9 cellular contexts compared by ENCODE assay signal in genomic region chr10:84138478-84139125, GRCh38. TPM values are rescaled to one million over a fixed set of nuclear protein-coding genes. Genes with fewer than 3 reads are reported as not detected.
DNase-seq lines count a peak whose midpoint lies in the region; ATAC-seq, FAIRE-seq and TF ChIP-seq lines count a peak whose summit lies in the region.
"Had no signal": no experiment of that assay in that cellular context is flagged by ENCODE, and none has a peak within 500 bp of the region (broad histone marks: within the 10 kb centered on the region; RNA-seq: fewer than 3 reads in every experiment).

No MANE protein-coding gene starts in this region.

- TF ChIP-seq EP300 in K562 (IDR thresholded peaks at IDR 0.05; ENCODE audit: low read length): no peak; the same call in 1 of the 2 replicates

- WGBS in K562 (ENCODE audit: insufficient coverage, low coverage, missing lambda C conversion rate): 52% methylated on average over 20 of the region's 20 CpGs

- POLR2A ChIA-PET in K562 (lab: Yijun Ruan, JAX): interaction anchor here (0.7 to 4.0 kb wide), 10 partner anchors 9 to 1423 kb away, joined by 3 to 27 read pairs (median 4); partner anchors contain the start of gene CDHR1

- no peaks in the 10 kb centered on the region for H3K9me1 ChIP-seq in K562 (ENCODE audit: control insufficient read depth, insufficient read depth, low read length)

- H3K4me1 ChIP-seq in K562 (replicated peaks in 1 of 2; ENCODE audit: control insufficient read depth in 2 of 2, insufficient read depth in 2 of 2, low read length in 2 of 2) (peaks cover 0 to 12% of the 10 kb centered on the region in 2 experiments; a peak in 4 of 5 replicates), left lung (peaks cover 9 to 32% of the 10 kb centered on the region in 2 donors)

- peak overlapping the region; percentile 5 to 100; a peak in 3 of 4 replicates for H3K9ac ChIP-seq in K562 (ENCODE audit: insufficient read depth in 1 of 2, low read depth in 2 of 2, low read length in 2 of 2)

- CTCF ChIA-PET in K562 (lab: Yijun Ruan, JAX; ENCODE audit: low intra/inter-chr PET ratio): no interaction called here

- no peaks in the 10 kb centered on the region for H3K9me3 ChIP-seq in K562 (replicated peaks; ENCODE audit: control insufficient read depth, insufficient read depth, low read depth, low read length)
- no peaks in the 10 kb centered on the region for H3K9me3 ChIP-seq in left lung

- H3K27ac ChIP-seq in 22Rv1: peak overlapping the region; percentile 80
- peak overlapping the region; percentile 99 for H3K27ac ChIP-seq in K562 (ENCODE audit: extremely low read depth, low read depth, low read length)
- peak overlapping the region; percentile 93 to 99 for H3K27ac ChIP-seq in left lung

- intact Hi-C loops in K562 (cut with micrococcal nuclease) (no loop called here), left lung (cut with DNase I) (no loop called here)

- H3K4me3 ChIP-seq in K562: peak overlapping the region; percentile 100
- H3K4me3 ChIP-seq in left lung: peak overlapping the region; percentile 92 to 93

- H3K79me2 ChIP-seq in K562 (ENCODE audit: control insufficient read depth, insufficient read depth, low read length): peaks cover 43% of the 10 kb centered on the region

- no peak for TF ChIP-seq POLR2A in K562 (conservative IDR thresholded peaks at IDR 0.05)

- H3K4me2 ChIP-seq in K562 (ENCODE audit: insufficient read depth, low read length): peak overlapping the region; percentile 85

- H4K20me1 ChIP-seq in K562 (replicated peaks; ENCODE audit: control insufficient read depth, insufficient read depth, low read length): peaks cover 7% of the 10 kb centered on the region

- H3K27me3 ChIP-seq in K562 (ENCODE audit: control insufficient read depth in 2 of 2, insufficient read depth in 2 of 2, low read length in 2 of 2): peaks cover 0 to 2% of the 10 kb centered on the region in 2 experiments; a peak in 1 of 5 replicates
- no peaks in the 10 kb centered on the region for H3K27me3 ChIP-seq in left lung

- H2AFZ ChIP-seq in K562 (ENCODE audit: low read depth, low read length): peak overlapping the region; percentile 99

- peaks cover 34% of the 10 kb centered on the region for H3K36me3 ChIP-seq in K562 (ENCODE audit: control insufficient read depth, insufficient read depth, low read length)
- peaks cover 0 to 23% of the 10 kb centered on the region in 2 donors for H3K36me3 ChIP-seq in left lung

- no peak for FAIRE-seq in K562 (lab: Jason Lieb, UNC)

- TF ChIP-seq CTCF in 22Rv1 (IDR thresholded peaks at IDR 0.05) (no peak), K562 (IDR thresholded peaks at IDR 0.05 in 2 of 3, conservative IDR thresholded peaks at IDR 0.05 in 1 of 3; ENCODE audit: insufficient read depth in 2 of 3, low read depth in 1 of 3, low read length in 3 of 3) (no peak), left lung (IDR thresholded peaks at IDR 0.05) (no peak)

- ATAC-seq in GM21528 (IDR thresholded peaks at IDR 0.05; ENCODE audit: low FRiP score, unreplicated experiment): peak; percentile 1
- ATAC-seq in K562: peak; percentile 17
- no peak for ATAC-seq in left lung

- TSS peak; percentile 98 for BruUV-seq in K562 (replicated peaks; lab: Mats Ljungman, UMichigan)

- in situ Hi-C loops in K562 (cut with MboI): no loop called here

- no peak for TF ChIP-seq RAD21 in K562 (CRISPR knock-in tag; conservative IDR thresholded peaks at IDR 0.05 in 1 of 2, IDR thresholded peaks at IDR 0.05 in 1 of 2)

- peak in 4 of 5 donors; percentile 21 to 76 (median 34) for DNase-seq in T-helper 1 cell
- DNase-seq in K562 (ENCODE audit: extremely low read depth in 1 of 4, low spot score in 3 of 4): peak; percentile 42 to 62 (median 54)
- no peak for DNase-seq in left lung
- DNase-seq in stimulated activated CD8-positive, alpha-beta memory T cell treated with anti-CD3 and anti-CD28 coated beads, Interleukin-12 subunit alpha, Interleukin-12 subunit beta, amount 100 ng/mL, for 24 hours (ENCODE audit: extremely low read depth): peak; percentile 25
- DNase-seq in retina: no peak
- no peak for DNase-seq in SW480 (ENCODE audit: low spot score)

TF ChIP-seq in K562, 482 proteins besides CTCF, POLR2A, EP300 and RAD21 (continues in another document):
- TF ChIP-seq ZBTB7A (IDR thresholded peaks at IDR 0.05; ENCODE audit: borderline replicate concordance, control insufficient read depth, low read depth, low read length): no peak
- TF ChIP-seq CBX5 (IDR thresholded peaks at IDR 0.05; ENCODE audit: borderline replicate concordance, low read depth): no peak
- no peak for TF ChIP-seq PYGO2 (tag; IDR thresholded peaks at IDR 0.05)
- TF ChIP-seq U2AF2 (optimal IDR thresholded peaks at IDR 0.05; ENCODE audit: low read depth, low read length): no peak
- TF ChIP-seq EZH2 (IDR thresholded peaks at IDR 0.05; ENCODE audit: borderline replicate concordance, low read depth, low read length): no peak
- TF ChIP-seq ZNF175 (CRISPR knock-in tag; IDR thresholded peaks at IDR 0.05; ENCODE audit: low read depth): no peak
- TF ChIP-seq RUNX1 (IDR thresholded peaks at IDR 0.05; ENCODE audit: low read depth): no peak
- TF ChIP-seq PML (IDR thresholded peaks at IDR 0.05; ENCODE audit: low read length): no peak
- TF ChIP-seq KLF10 (CRISPR knock-in tag; IDR thresholded peaks at IDR 0.05): no peak
- TF ChIP-seq EHMT2 (IDR thresholded peaks at IDR 0.05): 0 out of 2 replicates have a peak, but pooled peaks have one; percentile 39
- TF ChIP-seq ARHGAP35 (IDR thresholded peaks at IDR 0.05; ENCODE audit: partially characterized antibody): no peak

RNA-seq across cellular contexts. Expression of gene GHITM, which starts 0.7 kb away (rescaled TPM):
- 28.3 and 42.0 TPM in 2 replicates for total RNA-seq in K562 (2011; cell fraction: chromatin; rRNA removed; ENCODE audit: low replicate concordance)
- total RNA-seq in K562 (2011; cell fraction: nucleolus; rRNA removed): 35.7 and 40.9 TPM in 2 replicates
- 48.2 and 55.7 TPM in 2 replicates for total RNA-seq in K562 (2011; cell fraction: nucleoplasm; rRNA removed)
- total RNA-seq in K562 (2014; rRNA removed): 353 and 382 TPM in 2 replicates
- total RNA-seq in K562 (2014; rRNA removed; fragmentation: Illumina TruSeq; extraction: Trizol): 410 and 439 TPM in 2 replicates
- 319 and 332 TPM in 2 replicates for total RNA-seq in K562 (2015; rRNA removed; fragmentation: Illumina TruSeq; extraction: Trizol)
- total RNA-seq in K562 (2021): 322 and 329 TPM in 2 replicates
- polyA plus RNA-seq in K562 (2011; rRNA removed): 419 and 525 TPM in 2 replicates
- 238 and 341 TPM in 2 replicates for polyA plus RNA-seq in K562 (2011; cell fraction: cytosol; rRNA removed)
- 70.0 and 123 TPM in 2 replicates for polyA plus RNA-seq in K562 (2011; cell fraction: nucleus; rRNA removed)
- polyA plus RNA-seq in K562 (2012): 352 and 522 TPM in 2 replicates
- 335 and 347 TPM in 2 replicates for polyA plus RNA-seq in K562 (2014; fragmentation: Illumina TruSeq; extraction: Trizol)
- 1,000 to 10,000 TPM; 1,201 to 1,258 TPM for polyA plus RNA-seq in K562 (2014; fragmentation: Nextera tagmentation; extraction: Ambion mirVana)
- 386 and 401 TPM in 2 replicates for polyA plus RNA-seq in K562 (2014; rRNA removed)
- polyA minus RNA-seq in K562 (2011; rRNA and poly(A)+ RNA removed): 349 and 350 TPM in 2 replicates
- polyA minus RNA-seq in K562 (2011; cell fraction: cytosol; rRNA and poly(A)+ RNA removed): 107 and 129 TPM in 2 replicates
- 22.6 and 44.9 TPM in 2 replicates for polyA minus RNA-seq in K562 (2011; cell fraction: nucleus; rRNA and poly(A)+ RNA removed)
- 100 to 1,000 TPM; 130 to 151 TPM for total RNA-seq in left lung

RNA-seq across cellular contexts. Expression of gene GPR15LG, which starts 35.0 kb away (rescaled TPM):
- not detected in 2 replicates for total RNA-seq in K562 (2011; cell fraction: chromatin; rRNA removed; ENCODE audit: low replicate concordance)
- total RNA-seq in K562 (2011; cell fraction: nucleolus; rRNA removed): not detected in 2 replicates
- not detected in 2 replicates for total RNA-seq in K562 (2011; cell fraction: nucleoplasm; rRNA removed)
- total RNA-seq in K562 (2014; rRNA removed) (not detected in 2 replicates), K562 (2014; rRNA removed; fragmentation: Illumina TruSeq; extraction: Trizol) (not detected in 2 replicates), K562 (2015; rRNA removed; fragmentation: Illumina TruSeq; extraction: Trizol) (0.51 TPM in 1 of 2 replicates, not detected in the other), K562 (2021) (not detected in 2 replicates), left lung (not detected)
- polyA plus RNA-seq in K562 (2011; rRNA removed) (not detected in 2 replicates), K562 (2014; fragmentation: Illumina TruSeq; extraction: Trizol) (not detected in 2 replicates), K562 (2014; fragmentation: Nextera tagmentation; extraction: Ambion mirVana) (not detected), K562 (2014; rRNA removed) (not detected in 2 replicates)
- not detected in 2 replicates for polyA plus RNA-seq in K562 (2011; cell fraction: cytosol; rRNA removed)
- polyA plus RNA-seq in K562 (2011; cell fraction: nucleus; rRNA removed): not detected in 2 replicates
- not detected in 2 replicates for polyA plus RNA-seq in K562 (2012)
- polyA minus RNA-seq in K562 (2011; rRNA and poly(A)+ RNA removed): not detected in 2 replicates
- not detected in 2 replicates for polyA minus RNA-seq in K562 (2011; cell fraction: cytosol; rRNA and poly(A)+ RNA removed)
- polyA minus RNA-seq in K562 (2011; cell fraction: nucleus; rRNA and poly(A)+ RNA removed): not detected in 2 replicates
- total RNA-seq: pulmonary artery endothelial cell had no signal

RNA-seq across cellular contexts. Expression of gene CDHR1, which starts 55.7 kb away (rescaled TPM):
- total RNA-seq in K562 (2011; cell fraction: chromatin; rRNA removed; ENCODE audit: low replicate concordance): 7.3 and 9.6 TPM in 2 replicates
- total RNA-seq in K562 (2011; cell fraction: nucleolus; rRNA removed): 5.5 and 6.0 TPM in 2 replicates
- total RNA-seq in K562 (2011; cell fraction: nucleoplasm; rRNA removed): 3.8 and 5.6 TPM in 2 replicates
- total RNA-seq in K562 (2014; rRNA removed) (0.23 and 0.29 TPM in 2 replicates), K562 (2014; rRNA removed; fragmentation: Illumina TruSeq; extraction: Trizol) (0.07 and 0.26 TPM in 2 replicates), K562 (2015; rRNA removed; fragmentation: Illumina TruSeq; extraction: Trizol) (0.07 and 0.11 TPM in 2 replicates), K562 (2021) (0.20 and 0.56 TPM in 2 replicates), left lung (under 1 TPM; 0.38 to 0.94 TPM)
- polyA plus RNA-seq in K562 (2011; rRNA removed) (0.99 and 2.1 TPM in 2 replicates), K562 (2014; fragmentation: Illumina TruSeq; extraction: Trizol) (0.29 and 0.33 TPM in 2 replicates), K562 (2014; fragmentation: Nextera tagmentation; extraction: Ambion mirVana) (under 1 TPM; 0.03 to 0.10 TPM), K562 (2014; rRNA removed) (0.30 and 0.46 TPM in 2 replicates)
- polyA plus RNA-seq in K562 (2011; cell fraction: cytosol; rRNA removed): 0.40 and 1.1 TPM in 2 replicates
- 7.8 and 11.0 TPM in 2 replicates for polyA plus RNA-seq in K562 (2011; cell fraction: nucleus; rRNA removed)
- 0.44 and 0.76 TPM in 2 replicates for polyA plus RNA-seq in K562 (2012)
- polyA minus RNA-seq in K562 (2011; rRNA and poly(A)+ RNA removed): 0.77 and 0.81 TPM in 2 replicates
- polyA minus RNA-seq in K562 (2011; cell fraction: cytosol; rRNA and poly(A)+ RNA removed): 0.73 and 0.86 TPM in 2 replicates
- polyA minus RNA-seq in K562 (2011; cell fraction: nucleus; rRNA and poly(A)+ RNA removed): 0.67 and 1.9 TPM in 2 replicates
- total RNA-seq: pulmonary artery endothelial cell had no signal

Comparison
In these comparisons a context has a peak if more than half of its experiments do, and no peak if none do; other contexts are left out.
1. DNase-seq: peak in T-helper 1 cell (4 of 5), K562 (4 of 4) and stimulated activated CD8-positive, alpha-beta memory T cell treated with anti-CD3 and anti-CD28 coated beads, Interleukin-12 subunit alpha, Interleukin-12 subunit beta, amount 100 ng/mL, for 24 hours (single experiment); none in left lung (0 of 2), retina (single experiment) and SW480 (single experiment).
2. Peak in every context shown above with its lines, with median percentiles within 50 percentile points of each other: H3K27ac ChIP-seq.